ENCODE assay signal across 11 cellular contexts in the genomic region with DNA sequence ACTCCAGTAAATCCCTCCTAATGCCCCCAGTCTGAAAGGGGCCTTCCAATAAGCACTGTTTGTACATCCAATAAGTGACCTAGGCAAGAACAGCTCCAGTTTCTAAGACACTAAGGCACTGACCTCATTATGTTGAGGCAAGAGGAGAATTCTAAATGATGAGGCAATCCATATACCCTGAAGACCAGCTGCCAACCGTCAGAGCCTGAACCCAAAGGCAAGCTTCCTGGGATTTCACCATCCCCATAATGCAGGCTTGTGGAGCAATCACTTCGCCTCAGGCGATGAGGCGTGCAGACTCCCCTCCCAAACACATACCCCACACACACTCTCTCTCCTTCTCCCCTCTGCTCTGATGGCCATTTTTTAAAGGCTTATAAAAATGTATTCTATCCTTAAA. TPM values are rescaled to one million over a fixed set of nuclear protein-coding genes. Genes with fewer than 3 reads are reported as not detected.
DNase-seq lines count a peak whose midpoint lies in the region; ATAC-seq and FAIRE-seq lines count a peak whose summit lies in the region.
"Had no signal": no experiment of that assay in that cellular context is flagged by ENCODE, and none has a peak within 500 bp of the region (broad histone marks: within the 10 kb centered on the region; RNA-seq: fewer than 3 reads in every experiment).

No MANE protein-coding gene starts in this region.

- intact Hi-C loops in Right ventricle myocardium inferior (cut with DNase I) (loop anchor here (5.0 kb wide), 1 partner anchor 44 kb away; no protein-coding TSS in a partner anchor), cardiac septum (cut with DNase I) (no loop called here)

- in situ Hi-C loops in G401 (cut with HindIII; ENCODE audit: low sequenced_read_pairs): no loop called here

- no peak for FAIRE-seq in small intestine (lab: Jason Lieb, UNC)
- FAIRE-seq: TTC549 had no signal

- no peaks in the 10 kb centered on the region for H3K36me3 Mint-ChIP-seq in activated naive CD4-positive, alpha-beta T cell treated with anti-CD3 and anti-CD28 coated beads, Interleukin-2, amount 50 U/mL, for 72 hours

- no peaks in the 10 kb centered on the region for H3K9me3 ChIP-seq in small intestine (ENCODE audit: control insufficient read depth, low read depth)
- H3K9me3 ChIP-seq: tibial nerve had no signal

- no peak overlapping the region for H3K27ac Mint-ChIP-seq in activated naive CD4-positive, alpha-beta T cell treated with anti-CD3 and anti-CD28 coated beads, Interleukin-2, amount 50 U/mL, for 72 hours

- H3K36me3 ChIP-seq in small intestine (ENCODE audit: control insufficient read depth in 2 of 2, insufficient read depth in 2 of 2, low read length in 2 of 2): no peaks in the 10 kb centered on the region
- H3K36me3 ChIP-seq: tibial nerve had no signal

- H3K27ac ChIP-seq in small intestine (ENCODE audit: low read depth in 1 of 2, low read length in 1 of 2): no peak overlapping the region
- H3K27ac ChIP-seq: C4-2B had no signal

- peak; percentile 66 for DNase-seq in Right ventricle myocardium inferior (ENCODE audit: missing footprints)
- no peak for DNase-seq in cardiac septum (ENCODE audit: low spot score)
- peak; percentile 16 for DNase-seq in brain pericyte (ENCODE audit: low read depth, low spot score)
- peak; percentile 30 for DNase-seq in kidney tubule cell (ENCODE audit: low spot score)
- no peak for DNase-seq in G401 (ENCODE audit: low spot score)
- no peak for DNase-seq in activated naive CD4-positive, alpha-beta T cell treated with anti-CD3 and anti-CD28 coated beads, Interleukin-2, amount 50 U/mL, for 72 hours (ENCODE audit: low spot score in 2 of 2)
- no peak for DNase-seq in small intestine

- peak; percentile 92 for ATAC-seq in Right ventricle myocardium inferior
- no peak for ATAC-seq in HG02884 (IDR thresholded peaks at IDR 0.05; ENCODE audit: unreplicated experiment)
- ATAC-seq in activated naive CD4-positive, alpha-beta T cell treated with anti-CD3 and anti-CD28 coated beads, Interleukin-2, amount 50 U/mL, for 72 hours: no peak

- no peaks in the 10 kb centered on the region for H3K27me3 ChIP-seq in small intestine (ENCODE audit: control insufficient read depth in 2 of 2, insufficient read depth in 2 of 2, low read length in 2 of 2)
- H3K27me3 ChIP-seq: tibial nerve had no signal

- peaks cover 0 to 5% of the 10 kb centered on the region in 2 donors for H3K4me1 ChIP-seq in small intestine (ENCODE audit: control insufficient read depth in 2 of 2, insufficient read depth in 1 of 2, low read depth in 1 of 2, low read length in 1 of 2)

- no peak overlapping the region for H3K4me3 ChIP-seq in small intestine (ENCODE audit: low read depth in 1 of 2, low read length in 2 of 2)
- H3K4me3 ChIP-seq: tibial nerve had no signal

- WGBS in small intestine, 3 donors: 75 to 81% (median 80%) methylated on average over 4 of the region's 4 CpGs

- no peaks in the 10 kb centered on the region for H3K9me3 Mint-ChIP-seq in activated naive CD4-positive, alpha-beta T cell treated with anti-CD3 and anti-CD28 coated beads, Interleukin-2, amount 50 U/mL, for 72 hours

RNA-seq across cellular contexts. Expression of a gene that starts 49.5 kb away (rescaled TPM):
- 32.7 TPM for total RNA-seq in Right ventricle myocardium inferior
- total RNA-seq in cardiac septum: 22.6 TPM
- total RNA-seq in G401 (2014; rRNA removed; shearing (Covaris generic)): 2.9 and 9.7 TPM in 2 replicates
- under 1 TPM; 0.08 to 0.27 TPM for total RNA-seq in activated naive CD4-positive, alpha-beta T cell treated with anti-CD3 and anti-CD28 coated beads, Interleukin-2, amount 50 U/mL, for 72 hours
- 10 to 100 TPM in 2 of 3 donors, 1 to 10 TPM in 1; 5.9 to 20.5 (median 10.1) TPM for polyA plus RNA-seq in small intestine

Comparison
In these comparisons a context has a peak if more than half of its experiments do, and no peak if none do; other contexts are left out.
1. DNase-seq: peak in Right ventricle myocardium inferior (single experiment), brain pericyte (single experiment) and kidney tubule cell (single experiment); none in cardiac septum (single experiment), G401 (single experiment), activated naive CD4-positive, alpha-beta T cell treated with anti-CD3 and anti-CD28 coated beads, Interleukin-2, amount 50 U/mL, for 72 hours (0 of 2) and small intestine (single experiment).